Comparison of ENCODE assay signal across 21 cellular contexts in the genomic region with DNA sequence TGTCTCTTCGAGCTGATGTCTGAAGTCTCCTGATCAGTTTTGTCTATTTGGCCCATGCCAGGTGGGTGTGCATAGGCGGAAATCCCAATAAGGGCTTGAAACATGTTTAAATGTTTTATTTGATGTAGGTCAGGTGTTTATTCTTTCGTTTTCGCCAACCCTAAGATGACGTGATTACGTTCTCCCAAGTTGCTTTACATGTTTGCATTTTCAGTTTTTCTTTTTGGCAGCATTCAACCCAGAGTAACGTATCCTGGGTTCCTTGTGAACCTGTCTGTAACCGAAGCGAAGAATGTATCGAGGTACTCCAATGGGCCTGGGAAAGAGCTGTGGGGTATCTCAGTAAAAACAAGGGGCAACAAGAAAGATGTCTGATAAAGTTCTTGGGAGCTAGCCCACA. TPM values are rescaled to one million over a fixed set of nuclear protein-coding genes. Genes with fewer than 3 reads are reported as not detected.
DNase-seq lines count a peak whose midpoint lies in the region; ATAC-seq, FAIRE-seq and TF ChIP-seq lines count a peak whose summit lies in the region.
"Had no signal": no experiment of that assay in that cellular context is flagged by ENCODE, and none has a peak within 500 bp of the region (broad histone marks: within the 10 kb centered on the region; RNA-seq: fewer than 3 reads in every experiment).

No MANE protein-coding gene starts in this region.

- intact Hi-C loops in left cardiac atrium (cut with DNase I), result no loop called here
- intact Hi-C loops in naive thymus-derived CD4-positive, alpha-beta T cell (cut with micrococcal nuclease), result loop anchor here in 1 of 2 donors (5.0 kb wide), 1 partner anchor 49 kb away; no protein-coding TSS in a partner anchor

- DNase-seq in cardiac muscle cell (ENCODE audit: low read depth in 1 of 2, low spot score in 1 of 2) (no peak), left cardiac atrium (no peak), GM23338 (ENCODE audit: low spot score) (no peak), H54 (ENCODE audit: insufficient read length, low spot score) (no peak)
- DNase-seq in naive thymus-derived CD4-positive, alpha-beta T cell, result no peak
- DNase-seq: CD4-positive, CD25-positive, alpha-beta regulatory T cell; EL; H9; MG63; NCI-H1048; NCI-H1436; NCI-H1930; NCI-H345; NCI-H524 treated with DMSO at 0.1 percent for 48 hours had no signal

- H3K4me1 ChIP-seq in cardiac muscle cell (ENCODE audit: low read depth) (peaks cover 32% of the 10 kb centered on the region), GM23338 (ENCODE audit: insufficient read depth) (peaks cover 10% of the 10 kb centered on the region; the same call in 1 of the 2 replicates)
- H3K4me1 ChIP-seq in naive thymus-derived CD4-positive, alpha-beta T cell (ENCODE audit: control insufficient read depth in 2 of 2, insufficient read depth in 2 of 2, low read length in 2 of 2), result peaks cover 0 to 16% of the 10 kb centered on the region in 2 donors

- H3K36me3 Mint-ChIP-seq in GM23338 (ENCODE audit: low read depth), result no peaks in the 10 kb centered on the region
- no peaks in the 10 kb centered on the region for H3K36me3 Mint-ChIP-seq in activated T-helper 17 cell treated with anti-CD3 and anti-CD28 coated beads, Interleukin-2, amount 50 U/mL, for 72 hours (ENCODE audit: low read depth)
- peaks cover 0 to 4% (median 0%) of the 10 kb centered on the region in 5 donors for H3K36me3 Mint-ChIP-seq in naive thymus-derived CD4-positive, alpha-beta T cell

- H3K27me3 ChIP-seq in cardiac muscle cell (no peaks in the 10 kb centered on the region), GM23338 (ENCODE audit: insufficient read depth) (no peaks in the 10 kb centered on the region)
- H3K27me3 ChIP-seq in naive thymus-derived CD4-positive, alpha-beta T cell (ENCODE audit: control insufficient read depth in 2 of 2, insufficient read depth in 2 of 2, low read length in 2 of 2), result no peaks in the 10 kb centered on the region
- H3K27me3 ChIP-seq: MG63, SJSA1 had no signal

- H3K9me2 ChIP-seq in GM23338 (ENCODE audit: insufficient read depth), result no peaks in the 10 kb centered on the region

- H3K36me3 ChIP-seq in cardiac muscle cell, result peaks cover 15% of the 10 kb centered on the region
- H3K36me3 ChIP-seq in GM23338 (ENCODE audit: insufficient read depth), result no peaks in the 10 kb centered on the region
- H3K36me3 ChIP-seq in naive thymus-derived CD4-positive, alpha-beta T cell (ENCODE audit: control insufficient read depth in 2 of 3, insufficient read depth in 3 of 3, low read length in 3 of 3), result no peaks in the 10 kb centered on the region
- H3K36me3 ChIP-seq: MG63, SJSA1 had no signal

- H2AFZ ChIP-seq in GM23338, result peak overlapping the region; percentile 56; the same call in 1 of the 2 replicates

- CTCF ChIA-PET in naive thymus-derived CD4-positive, alpha-beta T cell (lab: Charles Lee), result no interaction called here

- H3K4me2 ChIP-seq in GM23338, result no peak overlapping the region

- peaks cover 25% of the 10 kb centered on the region; the same call in 2 of the 3 replicates for H3K4me1 Mint-ChIP-seq in GM23338
- H3K4me1 Mint-ChIP-seq in activated T-helper 17 cell treated with anti-CD3 and anti-CD28 coated beads, Interleukin-2, amount 50 U/mL, for 72 hours, result peaks cover 10% of the 10 kb centered on the region
- peaks cover 13 to 46% (median 33%) of the 10 kb centered on the region in 7 donors for H3K4me1 Mint-ChIP-seq in naive thymus-derived CD4-positive, alpha-beta T cell

- no peaks in the 10 kb centered on the region for H4K20me1 ChIP-seq in GM23338 (replicated peaks; ENCODE audit: insufficient read depth)

- no peak overlapping the region for H3K27ac Mint-ChIP-seq in GM23338
- H3K27ac Mint-ChIP-seq in activated T-helper 17 cell treated with anti-CD3 and anti-CD28 coated beads, Interleukin-2, amount 50 U/mL, for 72 hours, result peak overlapping the region; percentile 46
- H3K27ac Mint-ChIP-seq in naive thymus-derived CD4-positive, alpha-beta T cell, result peak overlapping the region in 1 of 9 donors; percentile 3
- H3K27ac Mint-ChIP-seq: B cell, H9 had no signal

- TF ChIP-seq CTCF in cardiac muscle cell (IDR thresholded peaks at IDR 0.05; ENCODE audit: low read depth, low read length) (no peak), GM23338 (conservative IDR thresholded peaks at IDR 0.05; ENCODE audit: low read depth in 2 of 2) (no peak)

- H3K4me3 Mint-ChIP-seq in GM23338, result no peak overlapping the region
- H3K4me3 Mint-ChIP-seq in activated T-helper 17 cell treated with anti-CD3 and anti-CD28 coated beads, Interleukin-2, amount 50 U/mL, for 72 hours, result peak overlapping the region; percentile 66
- H3K4me3 Mint-ChIP-seq in naive thymus-derived CD4-positive, alpha-beta T cell, result no peak overlapping the region
- H3K4me3 Mint-ChIP-seq: B cell; CD4-positive, CD25-positive, alpha-beta regulatory T cell; H9 had no signal

- H3K27ac ChIP-seq in cardiac muscle cell (peak overlapping the region; percentile 99), GM23338 (ENCODE audit: low read depth) (no peak overlapping the region)
- H3K27ac ChIP-seq in naive thymus-derived CD4-positive, alpha-beta T cell (ENCODE audit: low read depth, low read length), result no peak overlapping the region
- H3K27ac ChIP-seq: HL-60, SJSA1 had no signal

- H3K9me3 ChIP-seq in cardiac muscle cell (ENCODE audit: low read depth), result no peaks in the 10 kb centered on the region
- no peaks in the 10 kb centered on the region for H3K9me3 ChIP-seq in naive thymus-derived CD4-positive, alpha-beta T cell (ENCODE audit: control insufficient read depth in 2 of 3, low read length in 3 of 3)
- H3K9me3 ChIP-seq: MG63 had no signal

- POLR2A ChIA-PET in naive thymus-derived CD4-positive, alpha-beta T cell (lab: Charles Lee), result interaction anchor here (0.6 kb wide), 1 partner anchor 197 kb away, joined by 3 read pairs; no protein-coding TSS in a partner anchor

- no peak for TF ChIP-seq POLR2A in H54 (IDR thresholded peaks at IDR 0.05; ENCODE audit: low read depth, low read length)

- peaks cover 7% of the 10 kb centered on the region for H3K27me3 Mint-ChIP-seq in GM23338 (ENCODE audit: insufficient read depth, low read depth, poor library complexity)
- no peaks in the 10 kb centered on the region for H3K27me3 Mint-ChIP-seq in activated T-helper 17 cell treated with anti-CD3 and anti-CD28 coated beads, Interleukin-2, amount 50 U/mL, for 72 hours
- peaks cover 0 to 41% (median 0%) of the 10 kb centered on the region in 5 donors for H3K27me3 Mint-ChIP-seq in naive thymus-derived CD4-positive, alpha-beta T cell
- H3K27me3 Mint-ChIP-seq: B cell had no signal

- H3K9me3 Mint-ChIP-seq in GM23338, result no peaks in the 10 kb centered on the region; the same call in 2 of the 3 replicates
- H3K9me3 Mint-ChIP-seq in activated T-helper 17 cell treated with anti-CD3 and anti-CD28 coated beads, Interleukin-2, amount 50 U/mL, for 72 hours, result no peaks in the 10 kb centered on the region
- no peaks in the 10 kb centered on the region for H3K9me3 Mint-ChIP-seq in naive thymus-derived CD4-positive, alpha-beta T cell
- H3K9me3 Mint-ChIP-seq: H9 had no signal

- FAIRE-seq in H54 (lab: Jason Lieb, UNC), result no peak
- FAIRE-seq: GM18507 had no signal

- no peak for ATAC-seq in left cardiac atrium
- ATAC-seq in GM23338, result no peak
- ATAC-seq in activated T-helper 17 cell treated with anti-CD3 and anti-CD28 coated beads, Interleukin-2, amount 50 U/mL, for 72 hours (replicated peaks), result peak; percentile 31
- peak; percentile 18 for ATAC-seq in naive thymus-derived CD4-positive, alpha-beta T cell
- ATAC-seq in GM21360 (IDR thresholded peaks at IDR 0.05; ENCODE audit: unreplicated experiment), result no peak
- no peak for ATAC-seq in GM18909 (IDR thresholded peaks at IDR 0.05; ENCODE audit: poor library complexity, unreplicated experiment)

- no peaks in the 10 kb centered on the region for H3K79me2 ChIP-seq in GM23338 (replicated peaks; ENCODE audit: insufficient read depth)

- H3K4me3 ChIP-seq in cardiac muscle cell, result peak overlapping the region; percentile 81
- H3K4me3 ChIP-seq in GM23338, result no peak overlapping the region
- no peak overlapping the region for H3K4me3 ChIP-seq in naive thymus-derived CD4-positive, alpha-beta T cell (ENCODE audit: low read length)
- H3K4me3 ChIP-seq: MG63, SJSA1 had no signal

- no peaks in the 10 kb centered on the region for H3F3A ChIP-seq in GM23338 (replicated peaks; ENCODE audit: low read depth)

RNA-seq across cellular contexts. Expression of a gene that starts 3.1 kb away (rescaled TPM):
- total RNA-seq in cardiac muscle cell (225 and 367 TPM in 2 replicates), left cardiac atrium (100 to 1,000 TPM; 200 to 232 TPM)
- polyA plus RNA-seq in cardiac muscle cell (110 and 152 TPM in 2 replicates), GM23338 (2016; fragmentation: Nextera tagmentation; extraction: Ambion mirVana) (0.14 and 0.23 TPM in 2 replicates)
- total RNA-seq in GM23338 (2014; rRNA removed; shearing (Covaris generic)), result 0.03 and 1.4 TPM in 2 replicates
- 1 to 10 TPM in 1 of 2 donors, under 1 TPM in 1; 0.65 to 2.6 TPM for total RNA-seq in activated T-helper 17 cell treated with anti-CD3 and anti-CD28 coated beads, Interleukin-2, amount 50 U/mL, for 72 hours
- total RNA-seq in naive thymus-derived CD4-positive, alpha-beta T cell, result 1 to 10 TPM in 1 of 5 experiments, under 1 TPM in 3, not detected in 1; 0.19 to 1.6 (median 0.28) TPM
- polyA plus RNA-seq in naive thymus-derived CD4-positive, alpha-beta T cell, result not detected
- polyA plus RNA-seq: CD4-positive, CD25-positive, alpha-beta regulatory T cell had no signal

RNA-seq across cellular contexts. Expression of a gene that starts 45.4 kb away (rescaled TPM):
- total RNA-seq in cardiac muscle cell (38.9 and 51.8 TPM in 2 replicates), left cardiac atrium (10 to 100 TPM; 12.0 to 12.4 TPM)
- polyA plus RNA-seq in cardiac muscle cell (33.6 and 36.6 TPM in 2 replicates), GM23338 (2016; fragmentation: Nextera tagmentation; extraction: Ambion mirVana) (5.2 and 5.4 TPM in 2 replicates)
- total RNA-seq in GM23338 (2014; rRNA removed; shearing (Covaris generic)), result 16.3 and 18.8 TPM in 2 replicates
- 10 to 100 TPM; 45.3 to 92.3 TPM for total RNA-seq in activated T-helper 17 cell treated with anti-CD3 and anti-CD28 coated beads, Interleukin-2, amount 50 U/mL, for 72 hours
- 100 to 1,000 TPM in 1 of 5 experiments, 10 to 100 TPM in 4; 50.0 to 101 (median 80.0) TPM for total RNA-seq in naive thymus-derived CD4-positive, alpha-beta T cell
- polyA plus RNA-seq in naive thymus-derived CD4-positive, alpha-beta T cell, result 10 to 100 TPM; 43.8 to 52.1 TPM

Comparison
In these comparisons a context has a peak if more than half of its experiments do, and no peak if none do; other contexts are left out.
1. ATAC-seq: peak in activated T-helper 17 cell treated with anti-CD3 and anti-CD28 coated beads, Interleukin-2, amount 50 U/mL, for 72 hours (single experiment) and naive thymus-derived CD4-positive, alpha-beta T cell (single experiment); none in left cardiac atrium (0 of 2), GM23338 (single experiment), GM21360 (single experiment) and GM18909 (single experiment).
2. RNA of a gene that starts 3.1 kb away (total RNA-seq): 225 to 367 TPM in cardiac muscle cell and 200 to 232 TPM in left cardiac atrium; 0.65 to 2.6 TPM in activated T-helper 17 cell treated with anti-CD3 and anti-CD28 coated beads, Interleukin-2, amount 50 U/mL, for 72 hours, 0.19 to 1.6 TPM in naive thymus-derived CD4-positive, alpha-beta T cell and 0.03 to 1.4 TPM in GM23338; every median in the first group is over 10 times any median in the second.